18 cellular contexts compared by ENCODE assay signal in genomic region chr11:47002366-47002765, GRCh38.
DNase-seq lines count a peak whose midpoint lies in the region; ATAC-seq and TF ChIP-seq lines count a peak whose summit lies in the region.
"Had no signal": no experiment of that assay in that cellular context is flagged by ENCODE, and none has a peak within 500 bp of the region (broad histone marks: within the 10 kb centered on the region; RNA-seq: fewer than 3 reads in every experiment).

No MANE protein-coding gene starts in this region.

- no peak for TF ChIP-seq CTCF in breast epithelium (IDR thresholded peaks at IDR 0.05)
- no peak for TF ChIP-seq CTCF in MCF 10A (IDR thresholded peaks at IDR 0.05; ENCODE audit: unreplicated experiment)
- TF ChIP-seq CTCF in hepatocyte (IDR thresholded peaks at IDR 0.05; ENCODE audit: poor library complexity): no peak
- no peak for TF ChIP-seq CTCF in thyroid gland (IDR thresholded peaks at IDR 0.05)

- ATAC-seq in HG03432 (IDR thresholded peaks at IDR 0.05; ENCODE audit: unreplicated experiment) (no peak), left colon (no peak)
- ATAC-seq: HCT116 had no signal

- H3K27ac ChIP-seq in breast epithelium: peak overlapping the region; percentile 64 to 81
- peak overlapping the region; percentile 14 for H3K27ac ChIP-seq in hepatocyte
- peak overlapping the region in 2 of 3 donors; percentile 9 to 17 for H3K27ac ChIP-seq in thyroid gland
- H3K27ac ChIP-seq: cardiac muscle cell, vagina had no signal

- POLR2A ChIA-PET in MCF 10A (lab: Yijun Ruan, JAX): interaction anchor here (0.5 to 1.6 kb wide), 2 partner anchors 9 to 684 kb away, joined by 3 to 4 read pairs; no protein-coding TSS in a partner anchor

- no peak overlapping the region for H3K4me3 Mint-ChIP-seq in MCF 10A (ENCODE audit: unreplicated experiment)
- H3K4me3 Mint-ChIP-seq: activated naive CD4-positive, alpha-beta T cell treated with anti-CD3 and anti-CD28 coated beads for 36 hours; activated T-cell treated with anti-CD3 and anti-CD28 coated beads, Interleukin-2, amount 50 U/mL, for 72 hours; CD4-positive, alpha-beta T cell; immature natural killer cell had no signal

- H3K36me3 ChIP-seq in breast epithelium (no peaks in the 10 kb centered on the region), hepatocyte (replicated peaks; ENCODE audit: insufficient read depth, low read depth) (no peaks in the 10 kb centered on the region), thyroid gland (no peaks in the 10 kb centered on the region)
- H3K36me3 ChIP-seq: cardiac muscle cell, vagina had no signal

- peaks cover 8% of the 10 kb centered on the region for H3K36me3 Mint-ChIP-seq in MCF 10A (ENCODE audit: insufficient read depth, unreplicated experiment)

- H3K9me2 ChIP-seq in hepatocyte (replicated peaks; ENCODE audit: insufficient read depth): no peaks in the 10 kb centered on the region

- no peak overlapping the region for H3K27ac Mint-ChIP-seq in MCF 10A (ENCODE audit: low read depth, unreplicated experiment)
- H3K27ac Mint-ChIP-seq: activated naive CD4-positive, alpha-beta T cell treated with anti-CD3 and anti-CD28 coated beads for 36 hours; activated T-cell treated with anti-CD3 and anti-CD28 coated beads, Interleukin-2, amount 50 U/mL, for 72 hours; CD4-positive, alpha-beta T cell; immature natural killer cell had no signal

- no peaks in the 10 kb centered on the region for H4K20me1 ChIP-seq in hepatocyte (ENCODE audit: insufficient read depth, poor library complexity, severe bottlenecking)

- TF ChIP-seq POLR2A in breast epithelium (IDR thresholded peaks at IDR 0.05): no peak
- TF ChIP-seq POLR2A in thyroid gland (IDR thresholded peaks at IDR 0.05): no peak

- no peaks in the 10 kb centered on the region for H3K9me3 ChIP-seq in breast epithelium
- no peaks in the 10 kb centered on the region for H3K9me3 ChIP-seq in hepatocyte (ENCODE audit: low read depth)
- H3K9me3 ChIP-seq in thyroid gland: no peaks in the 10 kb centered on the region
- H3K9me3 ChIP-seq: vagina had no signal

- peaks cover 8% of the 10 kb centered on the region for H3K79me2 ChIP-seq in hepatocyte

- BruUV-seq in MCF 10A (replicated peaks; lab: Mats Ljungman, UMichigan): no TSS peak

- H3K27me3 ChIP-seq in breast epithelium (no peaks in the 10 kb centered on the region), hepatocyte (no peaks in the 10 kb centered on the region), thyroid gland (no peaks in the 10 kb centered on the region)
- H3K27me3 ChIP-seq: cardiac muscle cell, vagina had no signal

- H3K4me3 ChIP-seq in breast epithelium: no peak overlapping the region
- H3K4me3 ChIP-seq in hepatocyte: no peak overlapping the region
- H3K4me3 ChIP-seq in thyroid gland (replicated peaks in 1 of 3): no peak overlapping the region
- H3K4me3 ChIP-seq: cardiac muscle cell, vagina had no signal

- CTCF ChIA-PET in MCF 10A (lab: Yijun Ruan, JAX): interaction anchor here (0.6 kb wide), 1 partner anchor 177 kb away, joined by 3 read pairs; no protein-coding TSS in a partner anchor

- peaks cover 22% of the 10 kb centered on the region for H3K4me1 Mint-ChIP-seq in MCF 10A (ENCODE audit: insufficient read depth, unreplicated experiment)

- intact Hi-C loops in breast epithelium (cut with DNase I; ENCODE audit: low total_unique reads) (no loop called here), MCF 10A (cut with micrococcal nuclease) (no loop called here), thyroid gland (cut with DNase I) (no loop called here), left colon (cut with DNase I, micrococcal nuclease) (no loop called here)

- no peak overlapping the region for H3K4me2 ChIP-seq in hepatocyte

- no peak for DNase-seq in breast epithelium (ENCODE audit: low spot score in 2 of 2)
- DNase-seq in MCF 10A (ENCODE audit: unreplicated experiment): no peak
- DNase-seq in NCI-H69 (lab: John Stamatoyannopoulos, UW): peak; percentile 41
- DNase-seq in hepatocyte (ENCODE audit: low spot score): no peak
- DNase-seq in thyroid gland: peak; percentile 7 to 27
- DNase-seq in left colon: no peak
- DNase-seq in UCSD-AML1 (lab: John Stamatoyannopoulos, UW; ENCODE audit: unreplicated experiment): no peak
- DNase-seq: activated CD8-positive, alpha-beta memory T cell treated with anti-CD3 and anti-CD28 coated beads for 24 hours; CD4-positive, alpha-beta T cell; immature natural killer cell; left ventricle myocardium superior; NCI-H1048 had no signal

- H3K4me1 ChIP-seq in breast epithelium: peaks cover 3 to 26% of the 10 kb centered on the region in 2 donors
- H3K4me1 ChIP-seq in hepatocyte (ENCODE audit: insufficient read depth): peaks cover 19% of the 10 kb centered on the region
- H3K4me1 ChIP-seq in thyroid gland: peaks cover 17 to 35% of the 10 kb centered on the region in 2 donors

- H3K9me3 Mint-ChIP-seq in MCF 10A (ENCODE audit: unreplicated experiment): no peaks in the 10 kb centered on the region
- H3K9me3 Mint-ChIP-seq: activated naive CD4-positive, alpha-beta T cell treated with anti-CD3 and anti-CD28 coated beads for 36 hours; activated T-cell treated with anti-CD3 and anti-CD28 coated beads, Interleukin-2, amount 50 U/mL, for 72 hours; CD4-positive, alpha-beta T cell; immature natural killer cell had no signal

- H2AFZ ChIP-seq in hepatocyte: no peak overlapping the region

- WGBS in hepatocyte (ENCODE audit: low lambda C conversion rate, missing lambda C conversion rate): 50% methylated on average over 1 of the region's 1 CpG
- 0% methylated on average over 1 of the region's 1 CpG for WGBS in thyroid gland, 2 donors

- no peaks in the 10 kb centered on the region for H3K27me3 Mint-ChIP-seq in MCF 10A (ENCODE audit: insufficient read depth, unreplicated experiment)
- H3K27me3 Mint-ChIP-seq: CD4-positive, alpha-beta T cell had no signal

Comparison
In these comparisons a context has a peak if more than half of its experiments do, and no peak if none do; other contexts are left out.
1. DNase-seq: peak in NCI-H69 (single experiment) and thyroid gland (2 of 2); none in breast epithelium (0 of 2), MCF 10A (single experiment), hepatocyte (single experiment), left colon (0 of 2) and UCSD-AML1 (single experiment).
2. H3K27ac ChIP-seq: peak in every context shown above with its lines; median percentile 72 in breast epithelium; 14 in hepatocyte; 13 in thyroid gland.